ENCODE assay signal across 15 cellular contexts in the genomic region with DNA sequence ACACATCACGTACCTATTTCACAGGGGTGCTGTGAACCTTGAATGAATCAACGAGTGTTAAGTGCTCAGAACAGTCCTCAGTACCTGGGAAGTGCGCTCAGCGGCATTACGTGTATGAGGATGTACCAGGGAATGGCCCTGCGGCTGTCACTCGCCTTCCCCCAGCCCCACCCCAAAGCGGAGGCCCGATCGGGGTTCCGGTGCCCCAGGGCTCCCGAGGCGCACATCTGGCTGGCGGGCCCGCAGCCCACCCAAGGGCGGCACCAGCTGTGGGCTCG. TPM values are rescaled to one million over a fixed set of nuclear protein-coding genes. Genes with fewer than 3 reads are reported as not detected.
A peak's percentile ranks its signal among the peaks of the same experiment; 100 is the strongest.
DNase-seq lines count a peak whose midpoint lies in the region; TF ChIP-seq lines count a peak whose summit lies in the region.
"Had no signal": no experiment of that assay in that cellular context is flagged by ENCODE, and none has a peak within 500 bp of the region (broad histone marks: within the 10 kb centered on the region; RNA-seq: fewer than 3 reads in every experiment).

No MANE protein-coding gene starts in this region.

- no peak for TF ChIP-seq EP300 in transverse colon (IDR thresholded peaks at IDR 0.05; ENCODE audit: low read depth)

- peaks cover 42 to 56% of the 10 kb centered on the region in 2 donors for H3K4me1 ChIP-seq in ascending aorta
- peaks cover 32 to 69% (median 48%) of the 10 kb centered on the region in 3 donors for H3K4me1 ChIP-seq in esophagus squamous epithelium
- H3K4me1 ChIP-seq in muscle layer of colon (ENCODE audit: insufficient read depth, low read length): peaks cover 55% of the 10 kb centered on the region
- peaks cover 20 to 53% (median 36%) of the 10 kb centered on the region in 4 donors for H3K4me1 ChIP-seq in transverse colon
- peaks cover 11 to 71% (median 37%) of the 10 kb centered on the region in 6 donors for H3K4me1 ChIP-seq in spleen

- H3K36me3 ChIP-seq in ascending aorta (no peaks in the 10 kb centered on the region), esophagus squamous epithelium (no peaks in the 10 kb centered on the region), muscle layer of colon (ENCODE audit: insufficient read depth, low read length) (no peaks in the 10 kb centered on the region), transverse colon (no peaks in the 10 kb centered on the region), spleen (no peaks in the 10 kb centered on the region)

- TF ChIP-seq POLR2A in esophagus squamous epithelium (IDR thresholded peaks at IDR 0.05): no peak
- TF ChIP-seq POLR2A in transverse colon (IDR thresholded peaks at IDR 0.05): no peak
- no peak for TF ChIP-seq POLR2A in spleen (IDR thresholded peaks at IDR 0.05)

- no CpG with 5 or more reads among the region's 17 CpGs for WGBS in esophagus squamous epithelium, 2 donors
- WGBS in transverse colon (ENCODE audit: low coverage in 1 of 2), 2 donors: 31% methylated on average over 16 of the region's 17 CpGs; no CpG with 5 or more reads in 1 of the 2 donors
- 33 to 65% (median 34%) methylated on average over 10 to 17 of the region's 17 CpGs for WGBS in spleen, 5 donors

- H3K27ac ChIP-seq in ascending aorta (peak overlapping the region; percentile 22 to 60), esophagus squamous epithelium (peak overlapping the region; percentile 45 to 95 (median 88)), muscle layer of colon (ENCODE audit: low read depth, low read length) (peak overlapping the region; percentile 44), transverse colon (peak overlapping the region; percentile 45 to 78 (median 56)), spleen (peak overlapping the region in 1 of 8 donors; percentile 79)

- in situ Hi-C loops in transverse colon (cut with MboI; ENCODE audit: low pct_ligation_motif_present in 1 of 4, low pct_unique_long_range_greater_than_20kb in 1 of 4, low sequenced_read_pairs in 3 of 4): no loop called here

- H3K9ac ChIP-seq in muscle layer of colon (ENCODE audit: low read length): no peak overlapping the region

- TF ChIP-seq CTCF in ascending aorta (IDR thresholded peaks at IDR 0.05) (no peak), esophagus squamous epithelium (IDR thresholded peaks at IDR 0.05) (no peak), transverse colon (IDR thresholded peaks at IDR 0.05) (no peak), spleen (IDR thresholded peaks at IDR 0.05 in 8 of 11, conservative IDR thresholded peaks at IDR 0.05 in 3 of 11) (no peak)

- no peaks in the 10 kb centered on the region for H3K27me3 ChIP-seq in ascending aorta
- H3K27me3 ChIP-seq in esophagus squamous epithelium: peaks cover 0 to 35% (median 0%) of the 10 kb centered on the region in 4 donors
- peaks cover 0 to 4% of the 10 kb centered on the region in 2 donors for H3K27me3 ChIP-seq in muscle layer of colon (ENCODE audit: control insufficient read depth in 1 of 2, insufficient read depth in 2 of 2, low read length in 2 of 2)
- peaks cover 13% of the 10 kb centered on the region for H3K27me3 ChIP-seq in transverse colon
- H3K27me3 ChIP-seq in spleen (replicated peaks in 1 of 7): peaks cover 0 to 45% (median 7%) of the 10 kb centered on the region in 7 donors

- DNase-seq in ascending aorta (ENCODE audit: low spot score in 2 of 2) (no peak), esophagus squamous epithelium (lab: John Stamatoyannopoulos, UW) (no peak), transverse colon (no peak), spleen (no peak), inferior parietal cortex (ENCODE audit: extremely low spot score) (no peak)
- DNase-seq in activated CD8-positive, alpha-beta memory T cell treated with anti-CD3 and anti-CD28 coated beads, Interleukin-2, amount 50 U/mL, for 48 hours: no peak
- DNase-seq: activated gamma-delta T cell; DND-41; NCI-H1092 treated with DMSO at 0.1 percent for 48 hours; NCI-H446; stimulated activated CD4-positive, alpha-beta T cell treated with anti-CD3 and anti-CD28 coated beads, Interleukin-2, amount 100 ng/mL, for 24 hours; stimulated activated CD8-positive, alpha-beta memory T cell treated with anti-CD3 and anti-CD28 coated beads, Interleukin-4, amount 100 ng/mL, for 48 hours had no signal

- H3K4me3 ChIP-seq in ascending aorta (peak overlapping the region; percentile 37 to 56), esophagus squamous epithelium (peak overlapping the region in 3 of 4 donors; percentile 17 to 57 (median 40)), muscle layer of colon (ENCODE audit: low read depth in 1 of 2, low read length in 2 of 2) (peak overlapping the region in 1 of 2 donors; percentile 29), transverse colon (peak overlapping the region in 3 of 4 donors; percentile 13 to 42 (median 29)), spleen (peak overlapping the region in 1 of 8 donors; percentile 13)

- H3K9me3 ChIP-seq in ascending aorta (no peaks in the 10 kb centered on the region), esophagus squamous epithelium (no peaks in the 10 kb centered on the region), muscle layer of colon (ENCODE audit: low read length) (no peaks in the 10 kb centered on the region), transverse colon (no peaks in the 10 kb centered on the region), spleen (no peaks in the 10 kb centered on the region)

- intact Hi-C loops in ascending aorta (cut with DNase I): loop anchor here (5.0 to 10.0 kb wide), 3 partner anchors 51 to 907 kb away; a partner anchor contains a TSS
- intact Hi-C loops in esophagus squamous epithelium (cut with DNase I): no loop called here
- intact Hi-C loops in transverse colon (cut with DNase I; ENCODE audit: low total_unique reads): no loop called here
- intact Hi-C loops in spleen (cut with DNase I; ENCODE audit: low total_unique reads): no loop called here

RNA-seq across cellular contexts. Expression of a gene that starts 17.6 kb away (rescaled TPM):
- total RNA-seq in ascending aorta: 42.9 TPM
- 1 to 10 TPM in 2 of 4 donors, under 1 TPM in 2; 0.72 to 5.9 (median 1.1) TPM for total RNA-seq in esophagus squamous epithelium
- 10 to 100 TPM in 1 of 4 donors, 1 to 10 TPM in 3; 4.9 to 13.1 (median 7.2) TPM for total RNA-seq in transverse colon
- 1 to 10 TPM; 3.5 to 7.0 (median 5.3) TPM for total RNA-seq in spleen
- polyA plus RNA-seq in spleen: under 1 TPM; 0.36 to 0.96 (median 0.67) TPM
- polyA plus RNA-seq: CD14-positive monocyte, IgD-negative memory B cell had no signal
